ENCODE assay signal across 8 cellular contexts in genomic region chr19:58559275-58560006, GRCh38. TPM values are rescaled to one million over a fixed set of nuclear protein-coding genes. Genes with fewer than 3 reads are reported as not detected.
DNase-seq lines count a peak whose midpoint lies in the region; ATAC-seq, FAIRE-seq and TF ChIP-seq lines count a peak whose summit lies in the region.

No MANE protein-coding gene starts in this region.

- H3K36me3 Mint-ChIP-seq in naive thymus-derived CD4-positive, alpha-beta T cell, result peaks cover 0 to 38% (median 4%) of the 10 kb centered on the region in 5 donors

- H3K4me1 ChIP-seq in naive thymus-derived CD4-positive, alpha-beta T cell (ENCODE audit: control insufficient read depth in 2 of 2, insufficient read depth in 2 of 2, low read length in 2 of 2), result peaks cover 44 to 60% of the 10 kb centered on the region in 2 donors

- TF ChIP-seq POLR2A in GM15510 (IDR thresholded peaks at IDR 0.05; ENCODE audit: borderline replicate concordance, extremely low read depth, insufficient read length), result peak; percentile 74

- peak; percentile 95 for DNase-seq in HTR-8/SVneo (ENCODE audit: insufficient read length, low spot score)
- peak; percentile 74 for DNase-seq in activated T-cell treated with anti-CD3 and anti-CD28 coated beads for 24 hours (ENCODE audit: low read depth)
- DNase-seq in fibroblast of gingiva (ENCODE audit: low read depth), result peak; percentile 93
- DNase-seq in naive thymus-derived CD4-positive, alpha-beta T cell, result peak in 1 of 9 donors; percentile 75
- no peak for DNase-seq in NCI-H2081 (lab: John Stamatoyannopoulos, UW)
- DNase-seq in MV-4-11 (lab: John Stamatoyannopoulos, UW), result no peak

- peak overlapping the region; percentile 87 to 98 (median 96) for H3K4me3 Mint-ChIP-seq in naive thymus-derived CD4-positive, alpha-beta T cell

- H3K9me3 ChIP-seq in naive thymus-derived CD4-positive, alpha-beta T cell (ENCODE audit: control insufficient read depth in 2 of 3, low read length in 3 of 3), result no peaks in the 10 kb centered on the region

- H3K27ac Mint-ChIP-seq in naive thymus-derived CD4-positive, alpha-beta T cell, result peak overlapping the region; percentile 93 to 99 (median 98)

- POLR2A ChIA-PET in naive thymus-derived CD4-positive, alpha-beta T cell (lab: Charles Lee), result interaction anchor here (1.0 to 5.1 kb wide), 6 partner anchors 8 to 40 kb away, joined by 3 to 40 read pairs (median 12); partner anchors contain the start of genes MZF1, TRIM28 and ZBTB45

- H3K4me1 Mint-ChIP-seq in naive thymus-derived CD4-positive, alpha-beta T cell, result peaks cover 15 to 86% (median 76%) of the 10 kb centered on the region in 7 donors

- peaks cover 0 to 2% (median 0%) of the 10 kb centered on the region in 11 donors for H3K9me3 Mint-ChIP-seq in naive thymus-derived CD4-positive, alpha-beta T cell

- no peaks in the 10 kb centered on the region for H3K27me3 ChIP-seq in naive thymus-derived CD4-positive, alpha-beta T cell (ENCODE audit: control insufficient read depth in 2 of 2, insufficient read depth in 2 of 2, low read length in 2 of 2)

- peak; percentile 16 for FAIRE-seq in HTR-8/SVneo (lab: Jason Lieb, UNC)

- H3K36me3 ChIP-seq in naive thymus-derived CD4-positive, alpha-beta T cell (ENCODE audit: control insufficient read depth in 2 of 3, insufficient read depth in 3 of 3, low read length in 3 of 3), result peaks cover 0 to 11% (median 4%) of the 10 kb centered on the region in 3 experiments

- peak; percentile 9 for ATAC-seq in naive thymus-derived CD4-positive, alpha-beta T cell

- peaks cover 0 to 4% (median 0%) of the 10 kb centered on the region in 5 donors for H3K27me3 Mint-ChIP-seq in naive thymus-derived CD4-positive, alpha-beta T cell

- CTCF ChIA-PET in naive thymus-derived CD4-positive, alpha-beta T cell (lab: Charles Lee), result interaction anchor here (1.4 kb wide), 1 partner anchor 40 kb away, joined by 4 read pairs; the partner anchor contains the start of gene ZBTB45

- peak overlapping the region; percentile 97 for H3K27ac ChIP-seq in naive thymus-derived CD4-positive, alpha-beta T cell (ENCODE audit: low read depth, low read length)
- H3K27ac ChIP-seq in temporal lobe (ENCODE audit: low read depth, low read length), result peak overlapping the region; percentile 99

- H3K4me3 ChIP-seq in naive thymus-derived CD4-positive, alpha-beta T cell (ENCODE audit: low read length), result peak overlapping the region; percentile 97

- intact Hi-C loops in naive thymus-derived CD4-positive, alpha-beta T cell (cut with micrococcal nuclease), result no loop called here

RNA-seq across cellular contexts. Expression of gene UBE2M, which starts 1.0 kb away (rescaled TPM):
- total RNA-seq in naive thymus-derived CD4-positive, alpha-beta T cell, result 10 to 100 TPM; 37.1 to 92.1 (median 55.8) TPM
- 1 to 10 TPM; 7.5 to 7.8 TPM for polyA plus RNA-seq in naive thymus-derived CD4-positive, alpha-beta T cell
- 37.1 TPM for total RNA-seq in temporal lobe

RNA-seq across cellular contexts. Expression of gene CHMP2A, which starts 4.5 kb away (rescaled TPM):
- 100 to 1,000 TPM in 1 of 5 experiments, 10 to 100 TPM in 4; 64.3 to 131 (median 71.2) TPM for total RNA-seq in naive thymus-derived CD4-positive, alpha-beta T cell
- 100 to 1,000 TPM; 167 to 193 TPM for polyA plus RNA-seq in naive thymus-derived CD4-positive, alpha-beta T cell
- total RNA-seq in temporal lobe, result 48.7 TPM

RNA-seq across cellular contexts. Expression of gene MZF1, which starts 13.7 kb away (rescaled TPM):
- 10 to 100 TPM; 35.0 to 51.8 (median 44.9) TPM for total RNA-seq in naive thymus-derived CD4-positive, alpha-beta T cell
- polyA plus RNA-seq in naive thymus-derived CD4-positive, alpha-beta T cell, result 10 to 100 TPM in 1 of 2 donors, 1 to 10 TPM in 1; 9.9 to 18.6 TPM
- 9.6 TPM for total RNA-seq in temporal lobe

RNA-seq across cellular contexts. Expression of gene TRIM28, which starts 15.6 kb away (rescaled TPM):
- total RNA-seq in naive thymus-derived CD4-positive, alpha-beta T cell, result 100 to 1,000 TPM; 396 to 564 (median 435) TPM
- 10 to 100 TPM; 55.3 to 88.8 TPM for polyA plus RNA-seq in naive thymus-derived CD4-positive, alpha-beta T cell
- total RNA-seq in temporal lobe, result 289 TPM

RNA-seq across cellular contexts. Expression of gene ZBTB45, which starts 39.8 kb away (rescaled TPM):
- 10 to 100 TPM in 3 of 5 experiments, 1 to 10 TPM in 2; 9.8 to 19.2 (median 17.0) TPM for total RNA-seq in naive thymus-derived CD4-positive, alpha-beta T cell
- polyA plus RNA-seq in naive thymus-derived CD4-positive, alpha-beta T cell, result 1 to 10 TPM; 5.1 to 6.5 TPM
- total RNA-seq in temporal lobe, result 5.2 TPM

Comparison
In these comparisons a context has a peak if more than half of its experiments do, and no peak if none do; other contexts are left out.
1. DNase-seq: peak in HTR-8/SVneo (single experiment), activated T-cell treated with anti-CD3 and anti-CD28 coated beads for 24 hours (single experiment) and fibroblast of gingiva (single experiment); none in NCI-H2081 (0 of 2) and MV-4-11 (single experiment).